16 cellular contexts compared by ENCODE assay signal in genomic region chr11:129283141-129283540, GRCh38.
DNase-seq lines count a peak whose midpoint lies in the region; ATAC-seq and FAIRE-seq lines count a peak whose summit lies in the region.
"Had no signal": no experiment of that assay in that cellular context is flagged by ENCODE, and none has a peak within 500 bp of the region (broad histone marks: within the 10 kb centered on the region; RNA-seq: fewer than 3 reads in every experiment).

No MANE protein-coding gene starts in this region.

- H3K4me1 ChIP-seq in iPS-15b (ENCODE audit: control insufficient read depth, insufficient read depth, low read length): peaks cover 13% of the 10 kb centered on the region
- H3K4me1 ChIP-seq in small intestine (ENCODE audit: control insufficient read depth in 2 of 2, insufficient read depth in 1 of 2, low read depth in 1 of 2, low read length in 1 of 2): peaks cover 2 to 9% of the 10 kb centered on the region in 2 donors

- no peak overlapping the region for H3K9ac ChIP-seq in iPS-15b (ENCODE audit: low read depth, low read length)

- H3K36me3 ChIP-seq in iPS-15b (ENCODE audit: control insufficient read depth, insufficient read depth, low read length) (no peaks in the 10 kb centered on the region), small intestine (ENCODE audit: control insufficient read depth in 2 of 2, insufficient read depth in 2 of 2, low read length in 2 of 2) (no peaks in the 10 kb centered on the region)
- H3K36me3 ChIP-seq: cardiac muscle cell, ovary, SJCRH30 had no signal

- H3K27me3 ChIP-seq in iPS-15b (ENCODE audit: control insufficient read depth, insufficient read depth, low read length) (peaks cover 14% of the 10 kb centered on the region), small intestine (ENCODE audit: control insufficient read depth in 2 of 2, insufficient read depth in 2 of 2, low read length in 2 of 2) (no peaks in the 10 kb centered on the region)
- H3K27me3 ChIP-seq: ovary, SJCRH30 had no signal

- peak overlapping the region; percentile 6 for H3K4me3 ChIP-seq in iPS-15b (ENCODE audit: low read depth, low read length)
- no peak overlapping the region for H3K4me3 ChIP-seq in small intestine (ENCODE audit: low read depth in 1 of 2, low read length in 2 of 2)
- H3K4me3 ChIP-seq: cardiac muscle cell, ovary, SJCRH30 had no signal

- DNase-seq in NCI-H2029 (lab: John Stamatoyannopoulos, UW) (peak; percentile 30), NCI-H2029 treated with DMSO at 0.1 percent for 48 hours (lab: John Stamatoyannopoulos, UW) (no peak), NCI-H774 (lab: John Stamatoyannopoulos, UW) (peak; percentile 35), small intestine (peak; percentile 97), left cardiac atrium (no peak), cortex of kidney (lab: John Stamatoyannopoulos, UW) (no peak)
- no peak for DNase-seq in activated T-cell treated with anti-CD3 and anti-CD28 coated beads, Interleukin-2, amount 50 U/mL, for 1 hour
- DNase-seq: activated CD8-positive, alpha-beta memory T cell treated with anti-CD3 and anti-CD28 coated beads, Interleukin-2, amount 50 U/mL, for 48 hours; CD8-positive, alpha-beta T cell; GOT3; NCI-H524; ovary; SJCRH30 had no signal

- WGBS in small intestine, 3 donors: 0 to 49% (median 14%) methylated on average over 1 of the region's 1 CpG

- no peak for FAIRE-seq in small intestine (lab: Jason Lieb, UNC)

- peak overlapping the region; percentile 50 to 89 for H3K27ac ChIP-seq in small intestine (ENCODE audit: low read depth in 1 of 2, low read length in 1 of 2)
- H3K27ac ChIP-seq: cardiac muscle cell, ovary, SJCRH30 had no signal

- H3K9me3 ChIP-seq in iPS-15b (ENCODE audit: control insufficient read depth, insufficient read depth, low read length) (no peaks in the 10 kb centered on the region), small intestine (ENCODE audit: control insufficient read depth, low read depth) (no peaks in the 10 kb centered on the region)
- H3K9me3 ChIP-seq: ovary, SJCRH30 had no signal

- intact Hi-C loops in left cardiac atrium (cut with DNase I): no loop called here

- no peak for ATAC-seq in left cardiac atrium
- ATAC-seq: activated naive CD4-positive, alpha-beta T cell treated with anti-CD3 and anti-CD28 coated beads, Interleukin-2, amount 50 U/mL, for 72 hours; CD8-positive, alpha-beta T cell had no signal

Comparison
In these comparisons a context has a peak if more than half of its experiments do, and no peak if none do; other contexts are left out.
1. DNase-seq: peak in NCI-H2029 (single experiment), NCI-H774 (single experiment) and small intestine (single experiment); none in NCI-H2029 treated with DMSO at 0.1 percent for 48 hours (single experiment), left cardiac atrium (single experiment), activated T-cell treated with anti-CD3 and anti-CD28 coated beads, Interleukin-2, amount 50 U/mL, for 1 hour (single experiment) and cortex of kidney (single experiment).